Comparison of ENCODE assay signal across 16 cellular contexts in the genomic region with DNA sequence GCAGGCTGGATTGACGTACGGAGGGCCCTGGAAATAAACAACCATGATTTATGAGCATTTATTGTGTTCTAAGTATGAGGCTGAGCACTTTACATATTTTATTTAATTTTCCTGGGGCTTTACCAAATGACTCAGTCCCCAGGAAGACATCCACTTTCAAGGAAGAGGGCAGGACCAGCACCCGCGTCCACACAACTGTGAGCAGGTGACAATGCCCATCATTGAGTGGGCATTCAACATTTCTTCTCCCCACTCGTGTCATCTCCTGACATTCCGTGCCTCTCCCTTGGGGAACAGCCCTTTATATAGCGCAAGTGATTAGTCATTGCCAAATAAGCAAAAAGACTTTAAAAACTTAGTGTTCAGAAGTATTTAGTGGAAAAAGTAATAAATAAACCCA. TPM values are rescaled to one million over a fixed set of nuclear protein-coding genes. Genes with fewer than 3 reads are reported as not detected.
DNase-seq lines count a peak whose midpoint lies in the region; ATAC-seq and TF ChIP-seq lines count a peak whose summit lies in the region.
"Had no signal": no experiment of that assay in that cellular context is flagged by ENCODE, and none has a peak within 500 bp of the region (broad histone marks: within the 10 kb centered on the region; RNA-seq: fewer than 3 reads in every experiment).

No MANE protein-coding gene starts in this region.

- H3K4me3 ChIP-seq in GM23248 (no peak overlapping the region), ascending aorta (no peak overlapping the region), tibial artery (no peak overlapping the region), upper lobe of right lung (no peak overlapping the region), uterus (no peak overlapping the region)

- no peaks in the 10 kb centered on the region for H4K20me1 ChIP-seq in GM23248 (ENCODE audit: insufficient read depth)

- no peaks in the 10 kb centered on the region for H3K79me2 ChIP-seq in GM23248 (ENCODE audit: insufficient read depth)

- peaks cover under 1% of the 10 kb centered on the region for H3K9me3 Mint-ChIP-seq in activated T-cell treated with anti-CD3 and anti-CD28 coated beads, Interleukin-2, amount 50 U/mL, for 4 hours

- H3K4me2 ChIP-seq in GM23248 (ENCODE audit: unreplicated experiment): no peak overlapping the region

- TF ChIP-seq CTCF in ascending aorta (IDR thresholded peaks at IDR 0.05) (no peak), tibial artery (IDR thresholded peaks at IDR 0.05) (no peak), upper lobe of right lung (IDR thresholded peaks at IDR 0.05) (no peak), uterus (IDR thresholded peaks at IDR 0.05) (no peak)

- no peaks in the 10 kb centered on the region for H3K4me1 Mint-ChIP-seq in activated T-cell treated with anti-CD3 and anti-CD28 coated beads, Interleukin-2, amount 50 U/mL, for 4 hours (ENCODE audit: low read depth)
- H3K4me1 Mint-ChIP-seq: CD4-positive, CD25-positive, alpha-beta regulatory T cell had no signal

- no peak overlapping the region for H3K9ac ChIP-seq in GM23248

- 2 to 4% methylated on average over 7 of the region's 7 CpGs for WGBS in GM23248 (ENCODE audit: low coverage in 1 of 2, low lambda C conversion rate in 2 of 2, missing lambda C conversion rate in 2 of 2), 2 experiments

- no peak overlapping the region for H3K4me3 Mint-ChIP-seq in activated T-cell treated with anti-CD3 and anti-CD28 coated beads, Interleukin-2, amount 50 U/mL, for 4 hours
- H3K4me3 Mint-ChIP-seq: CD4-positive, CD25-positive, alpha-beta regulatory T cell had no signal

- H2AFZ ChIP-seq in GM23248: no peak overlapping the region

- no peaks in the 10 kb centered on the region for H3K9me2 ChIP-seq in GM23248 (ENCODE audit: insufficient read depth)

- no peaks in the 10 kb centered on the region for H3K36me3 Mint-ChIP-seq in activated T-cell treated with anti-CD3 and anti-CD28 coated beads, Interleukin-2, amount 50 U/mL, for 4 hours (ENCODE audit: insufficient read depth)
- H3K36me3 Mint-ChIP-seq: CD4-positive, CD25-positive, alpha-beta regulatory T cell had no signal

- H3K27me3 Mint-ChIP-seq in activated T-cell treated with anti-CD3 and anti-CD28 coated beads, Interleukin-2, amount 50 U/mL, for 4 hours (ENCODE audit: low read depth): peaks cover 9% of the 10 kb centered on the region
- H3K27me3 Mint-ChIP-seq: CD4-positive, CD25-positive, alpha-beta regulatory T cell had no signal

- no peaks in the 10 kb centered on the region for H3K27me3 ChIP-seq in GM23248 (replicated peaks; ENCODE audit: insufficient read depth)
- no peaks in the 10 kb centered on the region for H3K27me3 ChIP-seq in ascending aorta
- no peaks in the 10 kb centered on the region for H3K27me3 ChIP-seq in tibial artery
- no peaks in the 10 kb centered on the region for H3K27me3 ChIP-seq in upper lobe of right lung
- H3K27me3 ChIP-seq in uterus: no peaks in the 10 kb centered on the region
- H3K27me3 ChIP-seq: BE2C had no signal

- H3K9me3 ChIP-seq in GM23248 (ENCODE audit: low read depth) (no peaks in the 10 kb centered on the region), ascending aorta (no peaks in the 10 kb centered on the region), tibial artery (no peaks in the 10 kb centered on the region), upper lobe of right lung (no peaks in the 10 kb centered on the region), uterus (no peaks in the 10 kb centered on the region)
- H3K9me3 ChIP-seq: BE2C had no signal

- H3K27ac ChIP-seq in GM23248 (no peak overlapping the region), ascending aorta (peak overlapping the region; percentile 44 to 49), tibial artery (peak overlapping the region; percentile 37 to 69), upper lobe of right lung (no peak overlapping the region), uterus (no peak overlapping the region)

- no peak for TF ChIP-seq POLR2A in uterus (IDR thresholded peaks at IDR 0.05)

- peak; percentile 38 for DNase-seq in GM23248
- DNase-seq in ascending aorta (ENCODE audit: low spot score in 2 of 2): no peak
- DNase-seq in left ventricle myocardium superior: no peak
- DNase-seq in tibial artery: no peak
- no peak for DNase-seq in activated T-cell treated with anti-CD3 and anti-CD28 coated beads, Interleukin-2, amount 50 U/mL, for 4 hours
- no peak for DNase-seq in upper lobe of right lung
- DNase-seq in uterus: no peak
- DNase-seq: ACHN; BE2C; CD4-positive, CD25-positive, alpha-beta regulatory T cell; NCI-H1105; NCI-H2081 treated with DMSO at 0.1 percent for 48 hours; NCI-H446 treated with DMSO at 0.1 percent for 48 hours; NCI-H69 had no signal

- in situ Hi-C loops in GM23248 (cut with MboI): no loop called here

- no peaks in the 10 kb centered on the region for H3K36me3 ChIP-seq in GM23248 (ENCODE audit: low read depth)
- no peaks in the 10 kb centered on the region for H3K36me3 ChIP-seq in ascending aorta
- no peaks in the 10 kb centered on the region for H3K36me3 ChIP-seq in tibial artery
- no peaks in the 10 kb centered on the region for H3K36me3 ChIP-seq in upper lobe of right lung
- H3K36me3 ChIP-seq in uterus: no peaks in the 10 kb centered on the region
- H3K36me3 ChIP-seq: BE2C had no signal

- intact Hi-C loops in ascending aorta (cut with DNase I) (no loop called here), left ventricle myocardium superior (cut with micrococcal nuclease) (no loop called here), tibial artery (cut with DNase I; ENCODE audit: low total_unique reads) (no loop called here), upper lobe of right lung (cut with DNase I) (no loop called here), uterus (cut with DNase I; ENCODE audit: low total_unique reads) (no loop called here)

- no peaks in the 10 kb centered on the region; the same call in 1 of the 2 replicates for H3F3A ChIP-seq in GM23248 (ENCODE audit: insufficient read depth)

- peaks cover 9% of the 10 kb centered on the region; the same call in 1 of the 2 replicates for H3K4me1 ChIP-seq in GM23248 (ENCODE audit: insufficient read depth)
- peaks cover 0 to 10% of the 10 kb centered on the region in 2 donors for H3K4me1 ChIP-seq in ascending aorta
- peaks cover 0 to 34% (median 11%) of the 10 kb centered on the region in 4 donors for H3K4me1 ChIP-seq in tibial artery
- H3K4me1 ChIP-seq in upper lobe of right lung: no peaks in the 10 kb centered on the region
- no peaks in the 10 kb centered on the region for H3K4me1 ChIP-seq in uterus
- H3K4me1 ChIP-seq: BE2C had no signal

- ATAC-seq in left ventricle myocardium superior (peak; percentile 25), upper lobe of right lung (no peak)
- ATAC-seq in activated T-cell treated with anti-CD3 and anti-CD28 coated beads, Interleukin-2, amount 50 U/mL, for 4 hours: no peak
- ATAC-seq: Panc1 had no signal

RNA-seq across cellular contexts. Expression of gene KCNE2, which starts 57.6 kb away (rescaled TPM):
- total RNA-seq in GM23248 (2014; rRNA removed; shearing (Covaris generic)): not detected in 2 replicates
- 0.23 and 0.33 TPM in 2 replicates for polyA plus RNA-seq in GM23248 (2016; fragmentation: Nextera tagmentation; extraction: Ambion mirVana)
- total RNA-seq in ascending aorta: not detected
- not detected for total RNA-seq in left ventricle myocardium superior
- not detected for total RNA-seq in activated T-cell treated with anti-CD3 and anti-CD28 coated beads, Interleukin-2, amount 50 U/mL, for 4 hours
- total RNA-seq in upper lobe of right lung: 0.52 TPM
- total RNA-seq in uterus: under 1 TPM in 1 of 4 donors, not detected in 3; 0.85 TPM
- total RNA-seq: CD4-positive, CD25-positive, alpha-beta regulatory T cell; SK-MEL-5 had no signal

Comparison
In these comparisons a context has a peak if more than half of its experiments do, and no peak if none do; other contexts are left out.
1. H3K27ac ChIP-seq: peak in ascending aorta (2 of 2) and tibial artery (2 of 2); none in GM23248 (single experiment), upper lobe of right lung (single experiment) and uterus (0 of 2).